Comparison of ENCODE assay signal across 8 cellular contexts in the genomic region with DNA sequence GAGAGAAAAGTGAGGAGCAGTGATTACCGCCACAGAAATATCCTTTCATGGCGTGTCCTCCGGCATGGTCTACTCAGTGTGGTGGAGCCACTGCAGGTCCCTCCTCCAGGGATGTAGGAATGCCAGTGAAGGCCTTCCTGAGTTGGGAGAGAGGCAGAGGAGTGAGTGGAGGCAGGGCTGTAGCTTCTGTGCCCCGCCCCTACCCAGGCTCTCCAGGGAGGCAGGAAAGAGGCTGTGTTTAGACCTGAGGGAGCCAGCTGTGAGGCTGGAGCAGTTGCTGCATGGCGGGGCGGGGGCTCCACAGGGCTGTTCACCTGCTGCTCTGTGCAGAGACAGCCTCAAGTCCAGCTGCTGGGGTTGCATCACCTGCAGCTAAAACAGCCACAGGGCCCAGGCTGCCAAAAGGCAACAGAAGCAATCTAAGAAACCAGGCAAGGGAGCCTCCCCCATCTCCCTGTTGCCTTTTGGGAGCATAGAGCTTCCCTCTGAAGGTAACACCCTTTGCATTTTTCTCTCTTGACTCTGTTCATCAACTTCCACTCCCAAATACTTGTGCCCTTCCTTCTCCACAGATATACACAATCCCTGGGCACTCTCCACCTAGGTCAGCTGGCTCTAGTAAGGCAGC. TPM values are rescaled to one million over a fixed set of nuclear protein-coding genes. Genes with fewer than 3 reads are reported as not detected.
DNase-seq lines count a peak whose midpoint lies in the region; ATAC-seq and TF ChIP-seq lines count a peak whose summit lies in the region.
"Had no signal": no experiment of that assay in that cellular context is flagged by ENCODE, and none has a peak within 500 bp of the region (broad histone marks: within the 10 kb centered on the region; RNA-seq: fewer than 3 reads in every experiment).

No MANE protein-coding gene starts in this region.

- peaks cover 16% of the 10 kb centered on the region for H3F3A ChIP-seq in GM23248 (ENCODE audit: insufficient read depth)

- TF ChIP-seq CTCF in lower lobe of right lung (IDR thresholded peaks at IDR 0.05) = no peak
- no peak for TF ChIP-seq CTCF in dorsolateral prefrontal cortex (IDR thresholded peaks at IDR 0.05 in 54 of 56, conservative IDR thresholded peaks at IDR 0.05 in 2 of 56; ENCODE audit: low read depth in 1 of 56, partially characterized antibody in 56 of 56)

- H4K20me1 ChIP-seq in GM23248 (ENCODE audit: insufficient read depth) = no peaks in the 10 kb centered on the region

- H3K4me1 ChIP-seq in GM23248 (ENCODE audit: insufficient read depth) (peaks cover 42% of the 10 kb centered on the region), lower lobe of right lung (peaks cover 57% of the 10 kb centered on the region)

- no peaks in the 10 kb centered on the region for H3K9me2 ChIP-seq in GM23248 (ENCODE audit: insufficient read depth)

- DNase-seq in GM23248 (peak; percentile 33), NCI-H510A treated with DMSO at 0.1 percent for 48 hours (lab: John Stamatoyannopoulos, UW) (peak; percentile 94), lower lobe of right lung (peak; percentile 69), NCI-H446 (lab: John Stamatoyannopoulos, UW) (no peak), GOT3 (lab: John Stamatoyannopoulos, UW) (no peak), dorsolateral prefrontal cortex (no peak)
- DNase-seq: NCI-H1694, nucleus accumbens had no signal

- H2AFZ ChIP-seq in GM23248 = peak overlapping the region; percentile 12; the same call in 1 of the 2 replicates

- no peak overlapping the region for H3K4me2 ChIP-seq in GM23248 (ENCODE audit: unreplicated experiment)

- in situ Hi-C loops in GM23248 (cut with MboI) = no loop called here

- intact Hi-C loops in lower lobe of right lung (cut with DNase I) = no loop called here
- intact Hi-C loops in dorsolateral prefrontal cortex (cut with DNase I) = loop anchor here in 1 of 2 donors (10.0 kb wide), 1 partner anchor 526 kb away; no protein-coding TSS in a partner anchor

- H3K36me3 ChIP-seq in GM23248 (ENCODE audit: low read depth) = no peaks in the 10 kb centered on the region
- no peaks in the 10 kb centered on the region for H3K36me3 ChIP-seq in lower lobe of right lung

- peak; percentile 61 to 66 for ATAC-seq in lower lobe of right lung

- H3K4me3 ChIP-seq in GM23248 (no peak overlapping the region), lower lobe of right lung (no peak overlapping the region), dorsolateral prefrontal cortex (no peak overlapping the region)

- H3K27ac ChIP-seq in GM23248 (no peak overlapping the region), lower lobe of right lung (peak overlapping the region; percentile 43), dorsolateral prefrontal cortex (no peak overlapping the region)

- no peak overlapping the region for H3K9ac ChIP-seq in GM23248

- H3K27me3 ChIP-seq in GM23248 (replicated peaks; ENCODE audit: insufficient read depth) (no peaks in the 10 kb centered on the region), lower lobe of right lung (ENCODE audit: low read depth) (no peaks in the 10 kb centered on the region), dorsolateral prefrontal cortex (no peaks in the 10 kb centered on the region)

- 81 to 88% methylated on average over 6 of the region's 6 CpGs for WGBS in GM23248 (ENCODE audit: low coverage in 1 of 2, low lambda C conversion rate in 2 of 2, missing lambda C conversion rate in 2 of 2), 2 experiments

- no peaks in the 10 kb centered on the region for H3K79me2 ChIP-seq in GM23248 (ENCODE audit: insufficient read depth)

- H3K9me3 ChIP-seq in GM23248 (ENCODE audit: low read depth) (no peaks in the 10 kb centered on the region), lower lobe of right lung (no peaks in the 10 kb centered on the region)

RNA-seq across cellular contexts. Expression of a gene that starts 0.8 kb away (rescaled TPM):
- total RNA-seq in GM23248 (2014; rRNA removed; shearing (Covaris generic)) = not detected in 2 replicates
- 0.16 and 0.26 TPM in 2 replicates for polyA plus RNA-seq in GM23248 (2016; fragmentation: Nextera tagmentation; extraction: Ambion mirVana)
- total RNA-seq in lower lobe of right lung (0.68 TPM), dorsolateral prefrontal cortex (1 to 10 TPM in 7 of 120 experiments, under 1 TPM in 36, not detected in 77; 0.21 to 2.1 (median 0.41) TPM)

RNA-seq across cellular contexts. Expression of a gene that starts 6.7 kb away (rescaled TPM):
- total RNA-seq in GM23248 (2014; rRNA removed; shearing (Covaris generic)) = 124 and 148 TPM in 2 replicates
- polyA plus RNA-seq in GM23248 (2016; fragmentation: Nextera tagmentation; extraction: Ambion mirVana) = 201 and 202 TPM in 2 replicates
- total RNA-seq in lower lobe of right lung (297 TPM), dorsolateral prefrontal cortex (100 to 1,000 TPM in 82 of 120 experiments, 10 to 100 TPM in 38; 57.6 to 381 (median 121) TPM)

RNA-seq across cellular contexts. Expression of a gene that starts 25.4 kb away (rescaled TPM):
- total RNA-seq in GM23248 (2014; rRNA removed; shearing (Covaris generic)) = 7.7 and 9.1 TPM in 2 replicates
- 4.6 and 6.1 TPM in 2 replicates for polyA plus RNA-seq in GM23248 (2016; fragmentation: Nextera tagmentation; extraction: Ambion mirVana)
- 27.8 TPM for total RNA-seq in lower lobe of right lung
- total RNA-seq in dorsolateral prefrontal cortex = 10 to 100 TPM; 12.0 to 93.6 (median 37.4) TPM

RNA-seq across cellular contexts. Expression of a gene that starts 27.0 kb away (rescaled TPM):
- 7.2 and 10.5 TPM in 2 replicates for total RNA-seq in GM23248 (2014; rRNA removed; shearing (Covaris generic))
- 9.0 and 10.8 TPM in 2 replicates for polyA plus RNA-seq in GM23248 (2016; fragmentation: Nextera tagmentation; extraction: Ambion mirVana)
- 21.4 TPM for total RNA-seq in lower lobe of right lung
- total RNA-seq in dorsolateral prefrontal cortex = 10 to 100 TPM; 12.4 to 27.8 (median 20.6) TPM

RNA-seq across cellular contexts. Expression of a gene that starts 55.1 kb away (rescaled TPM):
- not detected in 2 replicates for total RNA-seq in GM23248 (2014; rRNA removed; shearing (Covaris generic))
- polyA plus RNA-seq in GM23248 (2016; fragmentation: Nextera tagmentation; extraction: Ambion mirVana) = 0.09 TPM in 1 of 2 replicates, not detected in the other
- total RNA-seq in lower lobe of right lung = 8.2 TPM
- total RNA-seq in dorsolateral prefrontal cortex = 1 to 10 TPM in 62 of 120 experiments, under 1 TPM in 58; 0.20 to 4.9 (median 1.1) TPM

Comparison
In these comparisons a context has a peak if more than half of its experiments do, and no peak if none do; other contexts are left out.
1. DNase-seq: peak in GM23248 (single experiment), NCI-H510A treated with DMSO at 0.1 percent for 48 hours (single experiment) and lower lobe of right lung (single experiment); none in NCI-H446 (0 of 2), GOT3 (single experiment) and dorsolateral prefrontal cortex (0 of 10).